1 cellular context compared by ENCODE assay signal in the genomic region with DNA sequence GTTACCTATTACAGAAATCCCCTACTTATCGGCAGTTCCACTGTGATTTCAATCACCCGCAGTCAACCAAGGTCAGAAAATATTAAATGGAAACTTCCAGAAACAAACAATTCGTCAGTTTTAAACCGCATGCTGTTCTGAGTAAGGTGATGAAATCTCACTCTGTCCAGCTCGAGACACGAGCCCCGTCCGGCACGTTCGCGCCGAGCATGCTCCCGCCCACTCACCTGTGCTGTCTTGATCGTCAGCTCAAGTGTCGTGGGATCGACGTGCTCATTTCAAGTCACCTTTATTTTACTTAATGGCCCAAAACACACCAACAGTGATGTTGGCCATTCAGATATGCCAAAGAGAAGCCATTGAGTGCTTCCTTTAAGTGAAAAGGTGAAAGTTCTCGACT.
TF ChIP-seq lines count a peak whose summit lies in the region.

No MANE protein-coding gene starts in this region.

TF ChIP-seq in WTC11, 78 proteins besides CTCF, POLR2A, EP300 and RAD21 (continued from another document):
- no peak for TF ChIP-seq FOXP4 (CRISPR knock-in tag; IDR thresholded peaks at IDR 0.05)
- no peak for TF ChIP-seq JAZF1 (CRISPR knock-in tag; IDR thresholded peaks at IDR 0.05)
- TF ChIP-seq, protein P1, sequence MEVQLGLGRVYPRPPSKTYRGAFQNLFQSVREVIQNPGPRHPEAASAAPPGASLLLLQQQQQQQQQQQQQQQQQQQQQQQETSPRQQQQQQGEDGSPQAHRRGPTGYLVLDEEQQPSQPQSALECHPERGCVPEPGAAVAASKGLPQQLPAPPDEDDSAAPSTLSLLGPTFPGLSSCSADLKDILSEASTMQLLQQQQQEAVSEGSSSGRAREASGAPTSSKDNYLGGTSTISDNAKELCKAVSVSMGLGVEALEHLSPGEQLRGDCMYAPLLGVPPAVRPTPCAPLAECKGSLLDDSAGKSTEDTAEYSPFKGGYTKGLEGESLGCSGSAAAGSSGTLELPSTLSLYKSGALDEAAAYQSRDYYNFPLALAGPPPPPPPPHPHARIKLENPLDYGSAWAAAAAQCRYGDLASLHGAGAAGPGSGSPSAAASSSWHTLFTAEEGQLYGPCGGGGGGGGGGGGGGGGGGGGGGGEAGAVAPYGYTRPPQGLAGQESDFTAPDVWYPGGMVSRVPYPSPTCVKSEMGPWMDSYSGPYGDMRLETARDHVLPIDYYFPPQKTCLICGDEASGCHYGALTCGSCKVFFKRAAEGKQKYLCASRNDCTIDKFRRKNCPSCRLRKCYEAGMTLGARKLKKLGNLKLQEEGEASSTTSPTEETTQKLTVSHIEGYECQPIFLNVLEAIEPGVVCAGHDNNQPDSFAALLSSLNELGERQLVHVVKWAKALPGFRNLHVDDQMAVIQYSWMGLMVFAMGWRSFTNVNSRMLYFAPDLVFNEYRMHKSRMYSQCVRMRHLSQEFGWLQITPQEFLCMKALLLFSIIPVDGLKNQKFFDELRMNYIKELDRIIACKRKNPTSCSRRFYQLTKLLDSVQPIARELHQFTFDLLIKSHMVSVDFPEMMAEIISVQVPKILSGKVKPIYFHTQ (CRISPR knock-in tag; IDR thresholded peaks at IDR 0.05): no peak
